27 cellular contexts compared by ENCODE assay signal in genomic region chr11:38246451-38246850, GRCh38.
"Had no signal": no experiment of that assay in that cellular context is flagged by ENCODE, and none has a peak within 500 bp of the region (broad histone marks: within the 10 kb centered on the region; RNA-seq: fewer than 3 reads in every experiment).

No MANE protein-coding gene starts in this region.

- H3K27ac ChIP-seq: stomach, suprapubic skin, testis, thoracic aorta, thyroid gland, tibial artery, tibial nerve, transverse colon, upper lobe of left lung, upper lobe of right lung, uterus, vagina had no signal

- H3K4me1 ChIP-seq: stomach, suprapubic skin, testis, thyroid gland, tibial artery, tibial nerve, transverse colon, upper lobe of left lung, upper lobe of right lung, uterus, vagina had no signal

- DNase-seq: stimulated activated CD4-positive, alpha-beta T cell treated with anti-CD3 and anti-CD28 coated beads, Interleukin-2, amount 100 ng/mL, for 48 hours; stimulated activated CD4-positive, alpha-beta T cell treated with anti-CD3 and anti-CD28 coated beads, Interleukin-4, amount 100 ng/mL, for 1 hour; stimulated activated CD4-positive, alpha-beta T cell treated with anti-CD3 and anti-CD28 coated beads, Interleukin-4, amount 100 ng/mL, for 24 hours; stimulated activated CD4-positive, alpha-beta T cell treated with anti-CD3 and anti-CD28 coated beads, Interleukin-4, amount 100 ng/mL, for 4 hours; stimulated activated CD8-positive, alpha-beta memory T cell treated with anti-CD3 and anti-CD28 coated beads, Interleukin-4, amount 100 ng/mL, for 48 hours; stimulated activated naive B cell treated with anti-CD40 and anti-IgM and Interleukin-4, amounts not matched to agents 10 μg/mL and 1 μg/mL and 100 μg/mL, for 72 hours; stimulated activated naive CD4-positive, alpha-beta T cell; stimulated activated naive CD4-positive, alpha-beta T cell treated with Interleukin-2 at 50 U/mL for 16 hours; stimulated activated naive CD8-positive, alpha-beta T cell treated with anti-CD3 and anti-CD28 coated beads, Interleukin-15, amount 100 ng/mL, for 72 hours; stimulated activated naive CD8-positive, alpha-beta T cell treated with anti-CD3 and anti-CD28 coated beads, Interleukin-15, Interleukin-2, amounts not matched to agents 100 U/mL and 50 U/mL, for 24 hours; stomach; substantia nigra; testis; thyroid gland; tibial artery; transverse colon; trophoblast cell; upper lobe of left lung; upper lobe of right lung; uterus had no signal

- FAIRE-seq: urothelium cell line had no signal

- H3K9me3 ChIP-seq: stomach, suprapubic skin, testis, thoracic aorta, thyroid gland, tibial artery, tibial nerve, transverse colon, upper lobe of left lung, upper lobe of right lung, uterus, vagina had no signal

- ATAC-seq: stimulated activated effector memory CD8-positive, alpha-beta T cell treated with anti-CD3 and anti-CD28 coated beads, Interleukin-12 subunit alpha, Interleukin-12 subunit beta, amount 100 ng/mL, for 72 hours; stimulated activated memory B cell treated with anti-CD40 and anti-IgM and Interleukin-4, amounts not matched to agents 10 μg/mL and 1 μg/mL and 100 μg/mL, for 72 hours; stimulated activated naive B cell treated with anti-CD40 and anti-IgM and Interleukin-4, amounts not matched to agents 10 μg/mL and 1 μg/mL and 100 μg/mL, for 72 hours; stimulated activated naive CD8-positive, alpha-beta T cell treated with anti-CD3 and anti-CD28 coated beads, Interleukin-15, amount 100 ng/mL, for 72 hours; stimulated activated naive CD8-positive, alpha-beta T cell treated with anti-CD3 and anti-CD28 coated beads, Interleukin-15, Interleukin-2, amounts not matched to agents 100 U/mL and 50 U/mL, for 24 hours; upper lobe of right lung had no signal

- H3K27me3 ChIP-seq: stomach, suprapubic skin, testis, thyroid gland, tibial artery, tibial nerve, transverse colon, upper lobe of left lung, upper lobe of right lung, uterus, vagina had no signal

- H3K4me3 ChIP-seq: stomach, suprapubic skin, testis, thoracic aorta, thyroid gland, tibial artery, tibial nerve, transverse colon, upper lobe of left lung, upper lobe of right lung, uterus, vagina had no signal

- H3K36me3 ChIP-seq: stomach, suprapubic skin, thoracic aorta, thyroid gland, tibial artery, tibial nerve, transverse colon, upper lobe of left lung, upper lobe of right lung, uterus, vagina had no signal
